In the genomic region with DNA sequence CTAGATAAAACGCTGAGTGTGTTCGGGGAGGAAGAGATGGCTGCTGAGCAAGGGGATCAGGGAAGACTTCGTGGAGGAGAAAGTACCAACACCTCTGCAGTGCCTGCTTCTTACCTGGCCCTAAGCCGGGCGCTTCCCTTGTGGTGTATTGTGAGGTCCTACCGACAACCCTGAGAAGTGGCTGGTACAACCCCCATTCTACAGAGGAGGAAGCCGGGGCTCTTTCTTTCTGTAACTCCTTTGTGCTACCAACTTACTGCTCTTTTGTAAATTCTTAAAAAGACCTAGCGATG, we compare ENCODE assay signal across 30 cellular contexts.
"Had no signal": no experiment of that assay in that cellular context is flagged by ENCODE, and none has a peak within 500 bp of the region (broad histone marks: within the 10 kb centered on the region; RNA-seq: fewer than 3 reads in every experiment).

No MANE protein-coding gene starts in this region.

- ATAC-seq: activated CD8-positive, alpha-beta memory T cell treated with anti-CD3 and anti-CD28 coated beads, Interleukin-2, amount 10 ng/mL, durations not matched to agents 7 days and 5 days; activated CD8-positive, alpha-beta T cell treated with anti-CD3 and anti-CD28 coated beads, Interleukin-2, amount 10 ng/mL, durations not matched to agents 7 days and 5 days; foreskin keratinocyte; left colon had no signal

- H3K27me3 Mint-ChIP-seq: activated CD4-positive, alpha-beta T cell treated with anti-CD3 and anti-CD28 coated beads, Interleukin-2, amount 10 ng/mL, durations not matched to agents 7 days and 5 days; activated CD8-positive, alpha-beta memory T cell treated with anti-CD3 and anti-CD28 coated beads, Interleukin-2, amount 10 ng/mL, durations not matched to agents 7 days and 5 days; activated naive CD8-positive, alpha-beta T cell treated with anti-CD3 and anti-CD28 coated beads for 36 hours; brain; naive B cell had no signal

- H3K27ac Mint-ChIP-seq: activated CD4-positive, alpha-beta T cell treated with anti-CD3 and anti-CD28 coated beads, Interleukin-2, amount 10 ng/mL, durations not matched to agents 7 days and 5 days; activated CD8-positive, alpha-beta memory T cell treated with anti-CD3 and anti-CD28 coated beads, Interleukin-2, amount 10 ng/mL, durations not matched to agents 7 days and 5 days; activated CD8-positive, alpha-beta T cell treated with anti-CD3 and anti-CD28 coated beads, Interleukin-2, amount 10 ng/mL, durations not matched to agents 7 days and 5 days; activated naive CD8-positive, alpha-beta T cell treated with anti-CD3 and anti-CD28 coated beads for 36 hours; endodermal cell; mesothelial cell of epicardium; nephron progenitor cell had no signal

- H3K36me3 ChIP-seq: transverse colon had no signal

- H3K36me3 Mint-ChIP-seq: activated CD8-positive, alpha-beta memory T cell treated with anti-CD3 and anti-CD28 coated beads, Interleukin-2, amount 10 ng/mL, durations not matched to agents 7 days and 5 days; activated naive CD8-positive, alpha-beta T cell treated with anti-CD3 and anti-CD28 coated beads for 36 hours; immature natural killer cell; naive B cell had no signal

- H3K27ac ChIP-seq: ascending aorta, cardiac muscle cell, esophagus muscularis mucosa, foreskin keratinocyte, transverse colon had no signal

- DNase-seq: activated CD4-positive, alpha-beta T cell treated with anti-CD3 and anti-CD28 coated beads for 1 hour; activated CD4-positive, alpha-beta T cell treated with anti-CD3 and anti-CD28 coated beads, Interleukin-2, amount 10 ng/mL, durations not matched to agents 7 days and 5 days; activated CD8-positive, alpha-beta memory T cell treated with anti-CD3 and anti-CD28 coated beads, Interleukin-2, amount 10 ng/mL, durations not matched to agents 7 days and 5 days; activated CD8-positive, alpha-beta T cell treated with anti-CD3 and anti-CD28 coated beads, Interleukin-2, amount 10 ng/mL, durations not matched to agents 7 days and 5 days; activated effector memory CD4-positive, alpha-beta T cell treated with Interleukin-2 at 50 U/mL for 16 hours; activated naive CD4-positive, alpha-beta T cell treated with Interleukin-2 at 50 U/mL for 16 hours; activated naive CD8-positive, alpha-beta T cell treated with anti-CD3 and anti-CD28 coated beads for 36 hours; cerebellar nuclear complex; cortex of kidney; foreskin keratinocyte; heart left ventricle; hypothalamus; immature natural killer cell; kidney; left colon; mammary epithelial cell; naive B cell; nephron progenitor cell; right cardiac atrium; stimulated activated CD4-positive, alpha-beta T cell treated with anti-CD3 and anti-CD28 coated beads, Interleukin-15, amount 100 ng/mL, for 24 hours; stimulated activated CD4-positive, alpha-beta T cell treated with anti-CD3 and anti-CD28 coated beads, Interleukin-2, amount 100 ng/mL, for 24 hours; stimulated activated naive CD4-positive, alpha-beta T cell; T-helper 2 cell; transverse colon had no signal

- H3K4me1 ChIP-seq: ascending aorta, foreskin keratinocyte had no signal

- H3K4me1 Mint-ChIP-seq: activated CD4-positive, alpha-beta T cell treated with anti-CD3 and anti-CD28 coated beads, Interleukin-2, amount 10 ng/mL, durations not matched to agents 7 days and 5 days; activated CD8-positive, alpha-beta memory T cell treated with anti-CD3 and anti-CD28 coated beads, Interleukin-2, amount 10 ng/mL, durations not matched to agents 7 days and 5 days; activated naive CD8-positive, alpha-beta T cell treated with anti-CD3 and anti-CD28 coated beads for 36 hours; mesothelial cell of epicardium had no signal

- H3K9me3 ChIP-seq: ascending aorta, esophagus muscularis mucosa, heart left ventricle, transverse colon had no signal

- H3K4me3 ChIP-seq: ascending aorta, cardiac muscle cell, esophagus muscularis mucosa, heart left ventricle, transverse colon had no signal

- H3K9me3 Mint-ChIP-seq: activated CD4-positive, alpha-beta T cell treated with anti-CD3 and anti-CD28 coated beads, Interleukin-2, amount 10 ng/mL, durations not matched to agents 7 days and 5 days; activated naive CD8-positive, alpha-beta T cell treated with anti-CD3 and anti-CD28 coated beads for 36 hours; brain; endodermal cell; immature natural killer cell; mesothelial cell of epicardium; naive B cell; nephron progenitor cell had no signal

- H3K4me3 Mint-ChIP-seq: activated CD4-positive, alpha-beta T cell treated with anti-CD3 and anti-CD28 coated beads, Interleukin-2, amount 10 ng/mL, durations not matched to agents 7 days and 5 days; activated CD8-positive, alpha-beta memory T cell treated with anti-CD3 and anti-CD28 coated beads, Interleukin-2, amount 10 ng/mL, durations not matched to agents 7 days and 5 days; activated CD8-positive, alpha-beta T cell treated with anti-CD3 and anti-CD28 coated beads, Interleukin-2, amount 10 ng/mL, durations not matched to agents 7 days and 5 days; activated naive CD8-positive, alpha-beta T cell treated with anti-CD3 and anti-CD28 coated beads for 36 hours; brain; endodermal cell; immature natural killer cell; mesothelial cell of epicardium; nephron progenitor cell had no signal

- H3K27me3 ChIP-seq: ascending aorta, cardiac muscle cell, esophagus muscularis mucosa, foreskin keratinocyte, heart left ventricle, transverse colon had no signal
